ENCODE assay signal across 22 cellular contexts in genomic region chrX:145844886-145845285, GRCh38. TPM values are rescaled to one million over a fixed set of nuclear protein-coding genes. Genes with fewer than 3 reads are reported as not detected.
"Had no signal": no experiment of that assay in that cellular context is flagged by ENCODE, and none has a peak within 500 bp of the region (broad histone marks: within the 10 kb centered on the region; RNA-seq: fewer than 3 reads in every experiment).

No MANE protein-coding gene starts in this region.

- H3K4me3 ChIP-seq: heart left ventricle, hepatocyte, lung, pancreas, psoas muscle, right lobe of liver, smooth muscle cell, stomach, suprapubic skin, tibial nerve, uterus had no signal

- ATAC-seq: heart left ventricle; left cardiac atrium; left lobe of liver; naive thymus-derived CD8-positive, alpha-beta T cell; pancreas; psoas muscle; right lobe of liver; stimulated activated memory B cell treated with anti-CD40 and anti-IgM and Interleukin-4, amounts not matched to agents 10 μg/mL and 1 μg/mL and 100 μg/mL, for 72 hours; stimulated activated naive CD8-positive, alpha-beta T cell treated with anti-CD3 and anti-CD28 coated beads, Interleukin-15, Interleukin-2, amounts not matched to agents 100 U/mL and 50 U/mL, for 24 hours had no signal

- H3K9me3 ChIP-seq: heart left ventricle, pancreas, psoas muscle, right lobe of liver, suprapubic skin, tibial nerve, uterus had no signal

- DNase-seq: heart left ventricle; islet precursor cell; left cardiac atrium; naive thymus-derived CD8-positive, alpha-beta T cell; pancreas; psoas muscle; right lobe of liver; stimulated activated CD4-positive, alpha-beta T cell treated with anti-CD3 and anti-CD28 coated beads, Interleukin-1b, Interleukin-23, amount 100 ng/mL, for 48 hours; stimulated activated CD4-positive, alpha-beta T cell treated with anti-CD3 and anti-CD28 coated beads, Interleukin-2, amount 100 ng/mL, for 48 hours; stimulated activated CD4-positive, alpha-beta T cell treated with anti-CD3 and anti-CD28 coated beads, Interleukin-4, amount 100 ng/mL, for 4 hours; stimulated activated CD8-positive, alpha-beta memory T cell treated with anti-CD3 and anti-CD28 coated beads, Interleukin-4, amount 100 ng/mL, for 48 hours; stimulated activated naive CD8-positive, alpha-beta T cell treated with anti-CD3 and anti-CD28 coated beads, Interleukin-15, Interleukin-2, amounts not matched to agents 100 U/mL and 50 U/mL, for 24 hours; stomach; uterus had no signal

- H3K27me3 ChIP-seq: heart left ventricle, hepatocyte, right lobe of liver, stomach, suprapubic skin, tibial nerve, uterus had no signal

- H3K27ac ChIP-seq: heart left ventricle, hepatocyte, pancreas, psoas muscle, right lobe of liver, stomach, suprapubic skin, tibial nerve, uterus had no signal

- H3K4me1 ChIP-seq: heart left ventricle, pancreas, psoas muscle, right lobe of liver, stomach, suprapubic skin, tibial nerve, uterus had no signal

RNA-seq across cellular contexts. Expression of gene SLITRK2, which starts 27.3 kb away (rescaled TPM):
- total RNA-seq: naive thymus-derived CD8-positive, alpha-beta T cell; osteoblast had no signal
- polyA plus RNA-seq: naive thymus-derived CD8-positive, alpha-beta T cell; smooth muscle cell had no signal
